In genomic region chr5:32499261-32499660, GRCh38 we compare ENCODE assay signal across 27 cellular contexts. TPM values are rescaled to one million over a fixed set of nuclear protein-coding genes. Genes with fewer than 3 reads are reported as not detected.
DNase-seq lines count a peak whose midpoint lies in the region; ATAC-seq and TF ChIP-seq lines count a peak whose summit lies in the region.
"Had no signal": no experiment of that assay in that cellular context is flagged by ENCODE, and none has a peak within 500 bp of the region (broad histone marks: within the 10 kb centered on the region; RNA-seq: fewer than 3 reads in every experiment).

No MANE protein-coding gene starts in this region.

- in situ Hi-C loops in GM13976 (cut with MboI; ENCODE audit: low sequenced_read_pairs, unreplicated experiment), result no loop called here

- H3K4me1 ChIP-seq in KMS-11 (ENCODE audit: low read depth, poor library complexity, severe bottlenecking), result peaks cover 63% of the 10 kb centered on the region
- peaks cover 9% of the 10 kb centered on the region for H3K4me1 ChIP-seq in hepatocyte (ENCODE audit: insufficient read depth)

- no peak for TF ChIP-seq CTCF in KMS-11 (conservative IDR thresholded peaks at IDR 0.05; ENCODE audit: low read depth, low read length)
- no peak for TF ChIP-seq CTCF in nephron (IDR thresholded peaks at IDR 0.05; ENCODE audit: unreplicated experiment in 3 of 3)
- no peak for TF ChIP-seq CTCF in hepatocyte (IDR thresholded peaks at IDR 0.05; ENCODE audit: poor library complexity)
- TF ChIP-seq CTCF in GM13976 (IDR thresholded peaks at IDR 0.05; ENCODE audit: borderline replicate concordance, control extremely low read depth, extremely low read depth, insufficient read depth, missing control alignments), result no peak

- no peaks in the 10 kb centered on the region for H3K9me2 ChIP-seq in hepatocyte (replicated peaks; ENCODE audit: insufficient read depth)

- no peak overlapping the region for H3K9ac ChIP-seq in KMS-11
- H3K9ac ChIP-seq: parathyroid adenoma had no signal

- H3K27ac ChIP-seq in KMS-11 (peak overlapping the region; percentile 32; the same call in 1 of the 2 replicates), hepatocyte (no peak overlapping the region)
- H3K27ac ChIP-seq: parathyroid adenoma, skin epidermis, upper lobe of right lung had no signal

- H3K4me1 Mint-ChIP-seq in nephron, result peaks cover 38% of the 10 kb centered on the region

- DNase-seq in activated CD4-positive, alpha-beta T cell treated with anti-CD3 and anti-CD28 coated beads for 48 hours, result peak; percentile 55
- no peak for DNase-seq in activated CD4-positive, alpha-beta T cell treated with anti-CD3 and anti-CD28 coated beads, Interleukin-2, amount 50 U/mL, for 4 hours
- DNase-seq in stimulated activated CD8-positive, alpha-beta memory T cell treated with anti-CD3 and anti-CD28 coated beads, Interleukin-4, amount 100 ng/mL, for 48 hours, result peak; percentile 42
- DNase-seq in hepatocyte (ENCODE audit: low spot score), result no peak
- no peak for DNase-seq in GM13976 (ENCODE audit: low spot score)
- DNase-seq: activated gamma-delta T cell; amniotic stem cell; DMS79; glutamatergic neuron; IMR-90; NCI-H1694; NCI-H446 treated with DMSO at 0.1 percent for 48 hours; NCI-H774; retina; SHP77 treated with DMSO at 0.1 percent for 48 hours; stimulated activated naive CD4-positive, alpha-beta T cell; T-helper 9 cell; upper lobe of right lung had no signal

- H3K27ac Mint-ChIP-seq in nephron, result peak overlapping the region in 2 of 3 experiments; percentile 70 to 83
- H3K27ac Mint-ChIP-seq: dendritic cell treated with granulocyte-macrophage colony-stimulating factor and Interleukin-4, amounts not matched to agents 40 ng/mL and 50 ng/mL, for 4 days had no signal

- no peaks in the 10 kb centered on the region for H3K27me3 Mint-ChIP-seq in nephron (ENCODE audit: low read depth)

- no peaks in the 10 kb centered on the region for H3K36me3 Mint-ChIP-seq in nephron (ENCODE audit: low read depth)
- H3K36me3 Mint-ChIP-seq: brain had no signal

- 82% methylated on average over 2 of the region's 2 CpGs for WGBS in hepatocyte (ENCODE audit: low lambda C conversion rate, missing lambda C conversion rate)

- no peaks in the 10 kb centered on the region for H3K9me3 ChIP-seq in hepatocyte (ENCODE audit: low read depth)
- H3K9me3 ChIP-seq: upper lobe of right lung had no signal

- H3K36me3 ChIP-seq in KMS-11 (ENCODE audit: insufficient read depth) (no peaks in the 10 kb centered on the region), hepatocyte (replicated peaks; ENCODE audit: insufficient read depth, low read depth) (no peaks in the 10 kb centered on the region)
- H3K36me3 ChIP-seq: upper lobe of right lung had no signal

- H2AFZ ChIP-seq in KMS-11 (ENCODE audit: low read depth) (peak overlapping the region; percentile 5; the same call in 1 of the 2 replicates), hepatocyte (no peak overlapping the region)
- H2AFZ ChIP-seq: parathyroid adenoma had no signal

- H3K4me2 ChIP-seq in KMS-11 (peak overlapping the region; percentile 43; the same call in 1 of the 2 replicates), hepatocyte (no peak overlapping the region)

- no peak overlapping the region for H3K4me3 Mint-ChIP-seq in nephron
- H3K4me3 Mint-ChIP-seq: brain; dendritic cell treated with granulocyte-macrophage colony-stimulating factor and Interleukin-4, amounts not matched to agents 40 ng/mL and 50 ng/mL, for 4 days; neural crest cell had no signal

- H3K79me2 ChIP-seq in KMS-11 (ENCODE audit: insufficient read depth, low read depth) (no peaks in the 10 kb centered on the region), hepatocyte (no peaks in the 10 kb centered on the region)
- H3K79me2 ChIP-seq: parathyroid adenoma had no signal

- no peak for ATAC-seq in HG03039 (IDR thresholded peaks at IDR 0.05; ENCODE audit: unreplicated experiment)
- ATAC-seq: esophagus mucosa, upper lobe of right lung had no signal

- no peaks in the 10 kb centered on the region for H4K20me1 ChIP-seq in KMS-11 (ENCODE audit: insufficient read depth)
- H4K20me1 ChIP-seq in hepatocyte (ENCODE audit: insufficient read depth, poor library complexity, severe bottlenecking), result no peaks in the 10 kb centered on the region

- no peak overlapping the region for H3K4me3 ChIP-seq in KMS-11 (IDR thresholded peaks at IDR 0.05; ENCODE audit: insufficient read depth, low read depth, low read length)
- no peak overlapping the region for H3K4me3 ChIP-seq in hepatocyte
- H3K4me3 ChIP-seq: skin epidermis, upper lobe of right lung had no signal

- no peaks in the 10 kb centered on the region for H3K27me3 ChIP-seq in KMS-11 (ENCODE audit: insufficient read depth, low read depth)
- no peaks in the 10 kb centered on the region for H3K27me3 ChIP-seq in hepatocyte
- H3K27me3 ChIP-seq: upper lobe of right lung had no signal

- H3K9me3 Mint-ChIP-seq in nephron, result no peaks in the 10 kb centered on the region
- H3K9me3 Mint-ChIP-seq: dendritic cell treated with granulocyte-macrophage colony-stimulating factor and Interleukin-4, amounts not matched to agents 40 ng/mL and 50 ng/mL, for 4 days; neural crest cell had no signal

RNA-seq across cellular contexts. Expression of gene ZFR, which starts 54.7 kb away (rescaled TPM):
- total RNA-seq in hepatocyte, result 83.4 and 93.3 TPM in 2 replicates
- 45.0 and 59.1 TPM in 2 replicates for polyA plus RNA-seq in hepatocyte

Comparison
In these comparisons a context has a peak if more than half of its experiments do, and no peak if none do; other contexts are left out.
1. DNase-seq: peak in activated CD4-positive, alpha-beta T cell treated with anti-CD3 and anti-CD28 coated beads for 48 hours (single experiment) and stimulated activated CD8-positive, alpha-beta memory T cell treated with anti-CD3 and anti-CD28 coated beads, Interleukin-4, amount 100 ng/mL, for 48 hours (single experiment); none in activated CD4-positive, alpha-beta T cell treated with anti-CD3 and anti-CD28 coated beads, Interleukin-2, amount 50 U/mL, for 4 hours (0 of 2), hepatocyte (single experiment) and GM13976 (single experiment).